13 cellular contexts compared by ENCODE assay signal in the genomic region with DNA sequence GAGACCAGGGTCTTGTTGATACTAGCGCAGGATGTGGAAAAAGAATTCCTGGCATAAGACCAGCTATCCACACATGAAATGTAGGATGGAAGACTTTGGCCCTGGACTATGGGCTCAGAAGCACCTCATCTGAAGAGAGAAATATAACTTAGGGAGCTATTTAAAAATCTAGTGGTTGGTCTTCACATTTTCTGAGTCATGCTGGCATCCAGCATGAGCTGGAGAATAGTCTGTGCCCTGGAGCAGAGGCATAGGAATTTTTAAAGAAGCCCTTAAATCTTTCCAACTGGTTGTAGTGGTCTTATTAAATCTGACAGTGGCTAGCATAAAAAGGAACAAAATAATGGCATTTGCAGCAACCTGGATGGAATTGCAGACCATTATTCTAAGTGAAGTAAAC.
A peak's percentile ranks its signal among the peaks of the same experiment; 100 is the strongest.
DNase-seq lines count a peak whose midpoint lies in the region; ATAC-seq lines count a peak whose summit lies in the region.
"Had no signal": no experiment of that assay in that cellular context is flagged by ENCODE, and none has a peak within 500 bp of the region (broad histone marks: within the 10 kb centered on the region; RNA-seq: fewer than 3 reads in every experiment).

No MANE protein-coding gene starts in this region.

- no peaks in the 10 kb centered on the region for H3K27me3 ChIP-seq in adipocyte (replicated peaks; ENCODE audit: control insufficient read depth, insufficient read depth, low read length)
- H3K27me3 ChIP-seq: BLaER1 had no signal

- no peaks in the 10 kb centered on the region for H3K36me3 ChIP-seq in adipocyte (ENCODE audit: control insufficient read depth, insufficient read depth, low read length, severe bottlenecking)
- H3K36me3 ChIP-seq: BLaER1, HAP-1 had no signal

- ATAC-seq in HG02870 (IDR thresholded peaks at IDR 0.05; ENCODE audit: unreplicated experiment) (no peak), HG02588 (IDR thresholded peaks at IDR 0.05; ENCODE audit: unreplicated experiment) (no peak)
- ATAC-seq: A549, HepG2 had no signal

- no peak overlapping the region for H3K9ac ChIP-seq in adipocyte (ENCODE audit: low read length)
- H3K9ac ChIP-seq: BLaER1 had no signal

- DNase-seq in GM03348 (ENCODE audit: low spot score) (peak; percentile 13), adipocyte (ENCODE audit: low read depth) (peak; percentile 55), renal cortical epithelial cell (ENCODE audit: low read depth) (peak; percentile 7), NCI-H146 treated with DMSO at 0.1 percent for 48 hours (lab: John Stamatoyannopoulos, UW; ENCODE audit: unreplicated experiment) (no peak)
- DNase-seq: AML-193; CD4-positive, CD25-positive, alpha-beta regulatory T cell; DMS53 had no signal

- H3K4me1 ChIP-seq in adipocyte (ENCODE audit: control insufficient read depth, insufficient read depth, low read length): peaks cover 25% of the 10 kb centered on the region
- H3K4me1 ChIP-seq: A549, BLaER1, HAP-1 had no signal

- H3K9me3 ChIP-seq in adipocyte (ENCODE audit: control insufficient read depth, low read length): no peaks in the 10 kb centered on the region
- H3K9me3 ChIP-seq: A549, BLaER1, HAP-1 had no signal

- no peak overlapping the region for H3K4me3 ChIP-seq in adipocyte (ENCODE audit: low read length)
- H3K4me3 ChIP-seq: A549, BLaER1, HAP-1 had no signal
